12 cellular contexts compared by ENCODE assay signal in genomic region chr6:118787746-118788419, GRCh38.
A peak's percentile ranks its signal among the peaks of the same experiment; 100 is the strongest.
DNase-seq lines count a peak whose midpoint lies in the region; ATAC-seq and TF ChIP-seq lines count a peak whose summit lies in the region.
"Had no signal": no experiment of that assay in that cellular context is flagged by ENCODE, and none has a peak within 500 bp of the region (broad histone marks: within the 10 kb centered on the region; RNA-seq: fewer than 3 reads in every experiment).

No MANE protein-coding gene starts in this region.

- TF ChIP-seq CTCF in spleen (IDR thresholded peaks at IDR 0.05 in 8 of 11, conservative IDR thresholded peaks at IDR 0.05 in 3 of 11) = no peak

- CTCF ChIA-PET in activated naive CD4-positive, alpha-beta T cell treated with anti-CD3 and anti-CD28 coated beads for 36 hours (lab: Charles Lee) = interaction anchor here (0.6 to 3.7 kb wide), 8 partner anchors 9 to 265 kb away, joined by 3 to 17 read pairs (median 4); no protein-coding TSS in a partner anchor

- peaks cover 11% of the 10 kb centered on the region for H3K36me3 Mint-ChIP-seq in activated naive CD4-positive, alpha-beta T cell treated with anti-CD3 and anti-CD28 coated beads for 36 hours (ENCODE audit: low read depth)

- ATAC-seq in GM19463 (IDR thresholded peaks at IDR 0.05; ENCODE audit: unreplicated experiment) = no peak
- ATAC-seq: HCT116 had no signal

- WGBS in spleen, 5 donors = 53 to 64% (median 59%) methylated on average over 6 of the region's 6 CpGs

- no peak overlapping the region for H3K4me3 Mint-ChIP-seq in activated naive CD4-positive, alpha-beta T cell treated with anti-CD3 and anti-CD28 coated beads for 36 hours
- H3K4me3 Mint-ChIP-seq: activated T-helper 1 cell treated with anti-CD3 and anti-CD28 coated beads, Interleukin-12 subunit alpha, Interleukin-12 subunit beta, Interleukin-2, Interleukin-4 antibody, amounts not matched to agents 30 ng/mL and 10 ng/mL and 1 ng/mL, durations not matched to agents 14 hours and 24 hours and 36 hours had no signal

- peak; percentile 27 for DNase-seq in activated naive CD4-positive, alpha-beta T cell treated with anti-CD3 and anti-CD28 coated beads for 36 hours
- no peak for DNase-seq in activated naive CD4-positive, alpha-beta T cell treated with Interleukin-2 at 50 U/mL for 16 hours
- peak; percentile 52 for DNase-seq in NOMO-1 treated with dmso at 0.1 percent for 144 hours (lab: John Stamatoyannopoulos, UW; ENCODE audit: unreplicated experiment)
- DNase-seq in fibroblast of peridontal ligament (ENCODE audit: extremely low read depth) = peak; percentile 54
- DNase-seq in spleen = no peak
- DNase-seq in DMS153 treated with DMSO at 0.1 percent for 48 hours (lab: John Stamatoyannopoulos, UW; ENCODE audit: unreplicated experiment) = no peak
- no peak for DNase-seq in NCI-H187 (lab: John Stamatoyannopoulos, UW)
- DNase-seq: NK-92 treated with Interleukin-12 subunit alpha and Interleukin-12 subunit beta, amount 100 ng/mL, for 24 hours had no signal

- no peaks in the 10 kb centered on the region for H3K27me3 ChIP-seq in spleen (replicated peaks in 1 of 7)

- peaks cover 47% of the 10 kb centered on the region for H3K4me1 Mint-ChIP-seq in activated naive CD4-positive, alpha-beta T cell treated with anti-CD3 and anti-CD28 coated beads for 36 hours (ENCODE audit: low read depth)

- H3K36me3 ChIP-seq in spleen = no peaks in the 10 kb centered on the region

- H3K27me3 Mint-ChIP-seq in activated naive CD4-positive, alpha-beta T cell treated with anti-CD3 and anti-CD28 coated beads for 36 hours (ENCODE audit: low read depth) = no peaks in the 10 kb centered on the region

- peaks cover 6 to 23% (median 15%) of the 10 kb centered on the region in 6 donors for H3K4me1 ChIP-seq in spleen

- H3K9me3 ChIP-seq in spleen = no peaks in the 10 kb centered on the region

- intact Hi-C loops in activated naive CD4-positive, alpha-beta T cell treated with anti-CD3 and anti-CD28 coated beads for 36 hours (cut with micrococcal nuclease) = no loop called here
- intact Hi-C loops in spleen (cut with DNase I; ENCODE audit: low total_unique reads) = loop anchor here (10.0 kb wide), 1 partner anchor 213 kb away; no protein-coding TSS in a partner anchor

- H3K9me3 Mint-ChIP-seq in activated naive CD4-positive, alpha-beta T cell treated with anti-CD3 and anti-CD28 coated beads for 36 hours = peaks cover 16% of the 10 kb centered on the region

- no peak overlapping the region for H3K27ac Mint-ChIP-seq in activated naive CD4-positive, alpha-beta T cell treated with anti-CD3 and anti-CD28 coated beads for 36 hours
- H3K27ac Mint-ChIP-seq: activated T-helper 1 cell treated with anti-CD3 and anti-CD28 coated beads, Interleukin-12 subunit alpha, Interleukin-12 subunit beta, Interleukin-2, Interleukin-4 antibody, amounts not matched to agents 30 ng/mL and 10 ng/mL and 1 ng/mL, durations not matched to agents 14 hours and 24 hours and 36 hours had no signal

- no peak for TF ChIP-seq POLR2A in spleen (IDR thresholded peaks at IDR 0.05)

- no peak overlapping the region for H3K4me3 ChIP-seq in spleen
- H3K4me3 ChIP-seq: smooth muscle cell had no signal

- peak overlapping the region in 5 of 8 donors; percentile 15 to 53 (median 44) for H3K27ac ChIP-seq in spleen

Comparison
In these comparisons a context has a peak if more than half of its experiments do, and no peak if none do; other contexts are left out.
1. DNase-seq: peak in activated naive CD4-positive, alpha-beta T cell treated with anti-CD3 and anti-CD28 coated beads for 36 hours (single experiment), NOMO-1 treated with dmso at 0.1 percent for 144 hours (single experiment) and fibroblast of peridontal ligament (single experiment); none in activated naive CD4-positive, alpha-beta T cell treated with Interleukin-2 at 50 U/mL for 16 hours (single experiment), spleen (single experiment), DMS153 treated with DMSO at 0.1 percent for 48 hours (single experiment) and NCI-H187 (0 of 2).